In the genomic region with DNA sequence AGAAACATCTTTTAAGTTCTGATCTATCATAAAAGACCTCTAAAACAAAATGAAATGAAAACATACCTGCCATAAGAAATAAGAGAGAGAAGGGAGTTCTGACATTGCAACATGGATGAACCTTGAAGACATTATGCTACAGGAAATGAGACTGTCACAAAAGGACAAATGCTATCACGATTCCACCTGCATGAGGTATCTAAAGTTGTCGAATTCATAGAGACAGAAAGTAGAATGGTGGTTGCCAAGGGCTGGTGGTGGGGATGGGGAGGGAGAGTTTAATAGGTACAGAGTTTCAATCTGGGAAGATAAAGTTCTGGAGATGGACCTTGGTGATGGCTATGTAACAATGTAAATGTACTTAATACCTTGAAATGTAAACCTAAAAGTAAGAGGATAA, we compare ENCODE assay signal across 11 cellular contexts. TPM values are rescaled to one million over a fixed set of nuclear protein-coding genes. Genes with fewer than 3 reads are reported as not detected.
DNase-seq lines count a peak whose midpoint lies in the region; ATAC-seq and TF ChIP-seq lines count a peak whose summit lies in the region.
"Had no signal": no experiment of that assay in that cellular context is flagged by ENCODE, and none has a peak within 500 bp of the region (broad histone marks: within the 10 kb centered on the region; RNA-seq: fewer than 3 reads in every experiment).

No MANE protein-coding gene starts in this region.

- POLR2A ChIA-PET in PC-3 (lab: Charles Lee; ENCODE audit: unreplicated experiment): no interaction called here

- H3K27me3 ChIP-seq in GM06990 (replicated peaks; ENCODE audit: control insufficient read depth, insufficient read depth, low read length) (no peaks in the 10 kb centered on the region), PC-3 (ENCODE audit: low read length) (no peaks in the 10 kb centered on the region), osteoblast (ENCODE audit: insufficient read depth, low read length) (no peaks in the 10 kb centered on the region)

- CTCF ChIA-PET in PC-3 (lab: Charles Lee): no interaction called here

- no peaks in the 10 kb centered on the region for H3F3A ChIP-seq in PC-3 (ENCODE audit: low read length, unreplicated experiment)

- H3K36me3 ChIP-seq in GM06990 (ENCODE audit: control insufficient read depth, insufficient read depth, low read length): peaks cover 4% of the 10 kb centered on the region
- peaks cover 65% of the 10 kb centered on the region for H3K36me3 ChIP-seq in PC-3 (ENCODE audit: low read depth, low read length)
- H3K36me3 ChIP-seq in osteoblast (ENCODE audit: insufficient read depth, low read length): no peaks in the 10 kb centered on the region
- H3K36me3 ChIP-seq: thoracic aorta had no signal

- no peak for ATAC-seq in PC-3
- ATAC-seq in GM18517 (IDR thresholded peaks at IDR 0.05; ENCODE audit: unreplicated experiment): no peak

- intact Hi-C loops in PC-3 (cut with micrococcal nuclease): loop anchor here (2.0 kb wide), 1 partner anchor 53 kb away; no protein-coding TSS in a partner anchor

- H3K4me1 ChIP-seq in PC-3 (ENCODE audit: insufficient read depth, low read length) (peaks cover 30% of the 10 kb centered on the region), osteoblast (ENCODE audit: insufficient read depth, low read length) (peaks cover 46% of the 10 kb centered on the region)

- H3K9me3 ChIP-seq in PC-3 (ENCODE audit: low read length) (no peaks in the 10 kb centered on the region), osteoblast (ENCODE audit: low read depth, low read length) (no peaks in the 10 kb centered on the region)
- H3K9me3 ChIP-seq: thoracic aorta had no signal

- H4K20me1 ChIP-seq in PC-3 (ENCODE audit: low read length) (peaks cover 70% of the 10 kb centered on the region), osteoblast (ENCODE audit: insufficient read depth, low read length) (peaks cover 6% of the 10 kb centered on the region)

- H3K4me2 ChIP-seq in PC-3 (ENCODE audit: low read length) (peak overlapping the region; percentile 95), osteoblast (ENCODE audit: insufficient read depth, low read length) (peak overlapping the region; percentile 88)

- H3K4me3 ChIP-seq in GM06990 (replicated peaks; ENCODE audit: low read depth, low read length) (peak overlapping the region; percentile 86), PC-3 (ENCODE audit: low read length) (peak overlapping the region; percentile 77), epithelial cell of esophagus (ENCODE audit: low read length) (peak overlapping the region; percentile 86), osteoblast (ENCODE audit: insufficient read depth, low read length) (peak overlapping the region; percentile 8)

- no peaks in the 10 kb centered on the region for H3K9me2 ChIP-seq in PC-3 (replicated peaks; ENCODE audit: low read length)

- H2AFZ ChIP-seq in PC-3 (ENCODE audit: low read length) (no peak overlapping the region), osteoblast (ENCODE audit: low read length) (no peak overlapping the region)

- peaks cover 78% of the 10 kb centered on the region for H3K79me2 ChIP-seq in PC-3 (ENCODE audit: low read length)
- peaks cover 68% of the 10 kb centered on the region for H3K79me2 ChIP-seq in osteoblast (ENCODE audit: insufficient read depth, low read length)

- no peak overlapping the region for H3K27ac ChIP-seq in PC-3 (ENCODE audit: low read length)
- no peak overlapping the region for H3K27ac ChIP-seq in osteoblast (ENCODE audit: low read depth, low read length)
- H3K27ac ChIP-seq: thoracic aorta had no signal

- H3K9ac ChIP-seq in PC-3 (ENCODE audit: low read length): peak overlapping the region; percentile 89

- no TSS peak for BruUV-seq in PC-3 (replicated peaks; lab: Mats Ljungman, UMichigan)

- DNase-seq in GM06990 (ENCODE audit: extremely low read depth, insufficient read length) (no peak), PC-3 (no peak), epithelial cell of esophagus (ENCODE audit: low read depth) (no peak), osteoblast (ENCODE audit: insufficient read length, low spot score, missing footprints) (no peak), SIG-M5 (lab: John Stamatoyannopoulos, UW) (no peak), SIG-M5 treated with dmso at 0.1 percent for 504 hours (lab: John Stamatoyannopoulos, UW; ENCODE audit: unreplicated experiment) (no peak), NCI-H2107 treated with DMSO at 0.1 percent for 48 hours (lab: John Stamatoyannopoulos, UW; ENCODE audit: unreplicated experiment) (no peak)
- DNase-seq: NCI-H1694, occipital lobe had no signal

- no peak for TF ChIP-seq CTCF in GM06990 (IDR thresholded peaks at IDR 0.05; ENCODE audit: insufficient read depth, low read length, poor library complexity, severe bottlenecking)
- TF ChIP-seq CTCF in PC-3 (conservative IDR thresholded peaks at IDR 0.05; ENCODE audit: low read depth, low read length): no peak
- TF ChIP-seq CTCF in epithelial cell of esophagus (IDR thresholded peaks at IDR 0.05; ENCODE audit: insufficient read depth, low read depth, low read length, missing control alignments): no peak
- TF ChIP-seq CTCF in osteoblast (IDR thresholded peaks at IDR 0.05; ENCODE audit: extremely low read depth, low read depth, low read length): no peak

RNA-seq across cellular contexts. Expression of a gene that starts 3.3 kb away (rescaled TPM):
- total RNA-seq in PC-3 (2014; rRNA removed) (182 and 200 TPM in 2 replicates), osteoblast (69.8 and 89.4 TPM in 2 replicates)

Comparison
In these comparisons a context has a peak if more than half of its experiments do, and no peak if none do; other contexts are left out.
1. H3K4me3 ChIP-seq: peak in every context shown above with its lines; median percentile 86 in GM06990; 86 in epithelial cell of esophagus; 77 in PC-3; 8 in osteoblast.